Comparison of ENCODE assay signal across 13 cellular contexts in the genomic region with DNA sequence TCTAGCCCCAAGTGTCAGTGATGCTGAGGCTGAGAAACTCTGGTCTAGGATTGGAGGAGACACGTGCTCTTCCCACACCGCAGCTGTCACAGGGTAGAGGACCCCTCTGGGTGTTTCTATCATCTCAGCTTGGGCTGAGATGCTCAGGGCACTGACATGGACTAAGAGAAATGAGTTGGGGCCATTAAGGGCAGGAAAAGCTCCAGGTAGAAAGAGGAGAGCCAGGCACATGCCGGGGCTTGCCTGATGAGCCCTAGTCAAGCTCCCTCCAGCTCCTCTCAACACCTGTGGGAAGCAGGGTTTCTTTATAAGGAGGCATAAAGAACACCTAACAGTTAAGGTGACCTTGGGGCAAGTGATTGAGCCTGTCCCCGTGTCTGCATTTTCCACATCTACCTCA. TPM values are rescaled to one million over a fixed set of nuclear protein-coding genes. Genes with fewer than 3 reads are reported as not detected.
"Had no signal": no experiment of that assay in that cellular context is flagged by ENCODE, and none has a peak within 500 bp of the region (broad histone marks: within the 10 kb centered on the region; RNA-seq: fewer than 3 reads in every experiment).

No MANE protein-coding gene starts in this region.

- H3K4me3 ChIP-seq: hepatocyte had no signal

- H3K27me3 ChIP-seq: hepatocyte had no signal

- H3K27ac Mint-ChIP-seq: activated naive CD4-positive, alpha-beta T cell treated with anti-CD3 and anti-CD28 coated beads for 36 hours; activated naive CD8-positive, alpha-beta T cell treated with anti-CD3 and anti-CD28 coated beads, Interleukin-2, amount 50 U/mL, for 24 hours; activated T-helper 17 cell treated with anti-CD3 and anti-CD28 coated beads, Interleukin-2, amount 50 U/mL, for 72 hours; stimulated activated naive CD8-positive, alpha-beta T cell treated with anti-CD3 and anti-CD28 coated beads, Interleukin-15, amount 100 ng/mL, for 72 hours had no signal

- ATAC-seq: activated CD4-positive, CD25-positive, alpha-beta regulatory T cell treated with anti-CD3 and anti-CD28 coated beads, Interleukin-2, amount 50 U/mL, for 24 hours; activated naive CD8-positive, alpha-beta T cell treated with anti-CD3 and anti-CD28 coated beads, Interleukin-2, amount 50 U/mL, for 24 hours; activated T-helper 17 cell treated with anti-CD3 and anti-CD28 coated beads, Interleukin-2, amount 50 U/mL, for 72 hours; sciatic nerve; stimulated activated naive CD8-positive, alpha-beta T cell treated with anti-CD3 and anti-CD28 coated beads, Interleukin-15, amount 100 ng/mL, for 72 hours had no signal

- H3K4me3 Mint-ChIP-seq: activated naive CD4-positive, alpha-beta T cell treated with anti-CD3 and anti-CD28 coated beads for 36 hours; activated naive CD8-positive, alpha-beta T cell treated with anti-CD3 and anti-CD28 coated beads, Interleukin-2, amount 50 U/mL, for 24 hours; activated T-helper 17 cell treated with anti-CD3 and anti-CD28 coated beads, Interleukin-2, amount 50 U/mL, for 72 hours; stimulated activated naive CD8-positive, alpha-beta T cell treated with anti-CD3 and anti-CD28 coated beads, Interleukin-15, amount 100 ng/mL, for 72 hours had no signal

- H3K9me3 Mint-ChIP-seq: activated naive CD4-positive, alpha-beta T cell treated with anti-CD3 and anti-CD28 coated beads for 36 hours; activated naive CD8-positive, alpha-beta T cell treated with anti-CD3 and anti-CD28 coated beads, Interleukin-2, amount 50 U/mL, for 24 hours; activated T-helper 17 cell treated with anti-CD3 and anti-CD28 coated beads, Interleukin-2, amount 50 U/mL, for 72 hours; stimulated activated naive CD8-positive, alpha-beta T cell treated with anti-CD3 and anti-CD28 coated beads, Interleukin-15, amount 100 ng/mL, for 72 hours had no signal

- H3K79me2 ChIP-seq: hepatocyte had no signal

- H3K4me2 ChIP-seq: hepatocyte had no signal

- H2AFZ ChIP-seq: hepatocyte had no signal

- DNase-seq: activated naive CD4-positive, alpha-beta T cell treated with anti-CD3 and anti-CD28 coated beads for 36 hours; activated naive CD8-positive, alpha-beta T cell treated with anti-CD3 and anti-CD28 coated beads, Interleukin-2, amount 50 U/mL, for 24 hours; activated T-cell treated with anti-CD3 and anti-CD28 coated beads for 4 hours; aorta; dermis blood vessel endothelial cell; kidney glomerular epithelial cell; stimulated activated CD4-positive, alpha-beta T cell treated with anti-CD3 and anti-CD28 coated beads, Interleukin-1b, Interleukin-23, amount 100 ng/mL, for 48 hours; stimulated activated naive CD8-positive, alpha-beta T cell treated with anti-CD3 and anti-CD28 coated beads, Interleukin-15, amount 100 ng/mL, for 72 hours had no signal

RNA-seq across cellular contexts. Expression of a gene that starts 17.3 kb away (rescaled TPM):
- total RNA-seq: activated T-helper 17 cell treated with anti-CD3 and anti-CD28 coated beads, Interleukin-2, amount 50 U/mL, for 72 hours had no signal
- polyA plus RNA-seq: neural cell had no signal
